Comparison of ENCODE assay signal across 8 cellular contexts in genomic region chr16:18788828-18789514, GRCh38. TPM values are rescaled to one million over a fixed set of nuclear protein-coding genes. Genes with fewer than 3 reads are reported as not detected.
DNase-seq lines count a peak whose midpoint lies in the region; ATAC-seq lines count a peak whose summit lies in the region.

No MANE protein-coding gene starts in this region.

- H3K36me3 Mint-ChIP-seq in activated CD4-positive, alpha-beta memory T cell treated with anti-CD3 and anti-CD28 coated beads for 36 hours, result peaks cover 75% of the 10 kb centered on the region

- H3K9me3 Mint-ChIP-seq in activated CD4-positive, alpha-beta memory T cell treated with anti-CD3 and anti-CD28 coated beads for 36 hours, result no peaks in the 10 kb centered on the region

- ATAC-seq in HG02852 (IDR thresholded peaks at IDR 0.05; ENCODE audit: unreplicated experiment) (no peak), GM19455 (IDR thresholded peaks at IDR 0.05; ENCODE audit: unreplicated experiment) (no peak)

- peak overlapping the region; percentile 99 for H3K27ac Mint-ChIP-seq in activated CD4-positive, alpha-beta memory T cell treated with anti-CD3 and anti-CD28 coated beads for 36 hours

- H3K36me3 ChIP-seq in iPS-15b (ENCODE audit: control insufficient read depth, insufficient read depth, low read length) (peaks cover 46% of the 10 kb centered on the region), stomach smooth muscle (ENCODE audit: control insufficient read depth in 2 of 2, insufficient read depth in 2 of 2, low read length in 2 of 2) (peaks cover 37 to 40% of the 10 kb centered on the region in 2 donors)

- H3K4me1 ChIP-seq in iPS-15b (ENCODE audit: control insufficient read depth, insufficient read depth, low read length), result peaks cover 9% of the 10 kb centered on the region
- H3K4me1 ChIP-seq in stomach smooth muscle (ENCODE audit: control insufficient read depth, insufficient read depth, low read length), result peaks cover 31% of the 10 kb centered on the region

- intact Hi-C loops in activated CD4-positive, alpha-beta memory T cell treated with anti-CD3 and anti-CD28 coated beads for 36 hours (cut with micrococcal nuclease), result loop anchor here (5.0 kb wide), 1 partner anchor 278 kb away; the partner anchor contains the start of gene COQ7

- H3K27me3 ChIP-seq in iPS-15b (ENCODE audit: control insufficient read depth, insufficient read depth, low read length), result no peaks in the 10 kb centered on the region
- H3K27me3 ChIP-seq in stomach smooth muscle (ENCODE audit: control insufficient read depth in 1 of 2, insufficient read depth in 2 of 2, low read length in 2 of 2), result no peaks in the 10 kb centered on the region

- POLR2A ChIA-PET in activated CD4-positive, alpha-beta memory T cell treated with anti-CD3 and anti-CD28 coated beads for 36 hours (lab: Charles Lee), result interaction anchor here (0.7 to 7.0 kb wide), 5 partner anchors 13 to 137 kb away, joined by 3 to 126 read pairs (median 5); partner anchors contain the start of genes ARL6IP1 and SMG1

- CTCF ChIA-PET in activated CD4-positive, alpha-beta memory T cell treated with anti-CD3 and anti-CD28 coated beads for 36 hours (lab: Charles Lee), result interaction anchor here (0.6 to 8.4 kb wide), 4 partner anchors 12 to 644 kb away, joined by 3 to 90 read pairs (median 4); partner anchors contain the start of gene ARL6IP1

- DNase-seq in NCI-H2196 (lab: John Stamatoyannopoulos, UW; ENCODE audit: unreplicated experiment) (peak; percentile 39), NCI-H2196 treated with DMSO at 0.1 percent for 48 hours (lab: John Stamatoyannopoulos, UW; ENCODE audit: unreplicated experiment) (no peak), GF-D8 (lab: John Stamatoyannopoulos, UW) (no peak)
- no peak for DNase-seq in activated CD4-positive, alpha-beta memory T cell treated with anti-CD3 and anti-CD28 coated beads for 36 hours

- H3K9me3 ChIP-seq in iPS-15b (ENCODE audit: control insufficient read depth, insufficient read depth, low read length), result no peaks in the 10 kb centered on the region
- H3K9me3 ChIP-seq in stomach smooth muscle (ENCODE audit: control insufficient read depth in 2 of 2, low read length in 2 of 2), result no peaks in the 10 kb centered on the region

- H3K9ac ChIP-seq in iPS-15b (ENCODE audit: low read depth, low read length) (peak overlapping the region; percentile 99), stomach smooth muscle (ENCODE audit: low read length in 2 of 2) (peak overlapping the region; percentile 96 to 98)

- H3K4me3 ChIP-seq in iPS-15b (ENCODE audit: low read depth, low read length) (peak overlapping the region; percentile 69), stomach smooth muscle (ENCODE audit: low read length in 2 of 2) (peak overlapping the region; percentile 86 to 99)

- H3K4me3 Mint-ChIP-seq in activated CD4-positive, alpha-beta memory T cell treated with anti-CD3 and anti-CD28 coated beads for 36 hours, result peak overlapping the region; percentile 97

- no peaks in the 10 kb centered on the region for H3K27me3 Mint-ChIP-seq in activated CD4-positive, alpha-beta memory T cell treated with anti-CD3 and anti-CD28 coated beads for 36 hours

- peak overlapping the region; percentile 79 for H3K27ac ChIP-seq in stomach smooth muscle (ENCODE audit: low read length)

- peaks cover 52% of the 10 kb centered on the region for H3K4me1 Mint-ChIP-seq in activated CD4-positive, alpha-beta memory T cell treated with anti-CD3 and anti-CD28 coated beads for 36 hours (ENCODE audit: low read depth)

RNA-seq across cellular contexts. Expression of gene RPS15A, which starts 1.2 kb away (rescaled TPM):
- 1,000 to 10,000 TPM; 2,060 to 2,087 TPM for total RNA-seq in activated CD4-positive, alpha-beta memory T cell treated with anti-CD3 and anti-CD28 coated beads for 36 hours

RNA-seq across cellular contexts. Expression of gene ARL6IP1, which starts 12.4 kb away (rescaled TPM):
- total RNA-seq in activated CD4-positive, alpha-beta memory T cell treated with anti-CD3 and anti-CD28 coated beads for 36 hours, result 100 to 1,000 TPM; 110 to 125 TPM
